1 cellular context compared by ENCODE assay signal in genomic region chr2:206561962-206562361, GRCh38.
A peak's percentile ranks its signal among the peaks of the same experiment; 100 is the strongest.
TF ChIP-seq lines count a peak whose summit lies in the region.

No MANE protein-coding gene starts in this region.

TF ChIP-seq in GM12878, 131 proteins besides CTCF, POLR2A, EP300 and RAD21 (continued from another document):
- TF ChIP-seq PRDM15 (CRISPR knock-in tag; IDR thresholded peaks at IDR 0.05) (no peak), RB1 (IDR thresholded peaks at IDR 0.05; ENCODE audit: borderline replicate concordance) (no peak), ATF7 (IDR thresholded peaks at IDR 0.05; ENCODE audit: low read depth) (no peak; the same call in 1 of the 2 replicates), ZBTB4 (CRISPR knock-in tag; IDR thresholded peaks at IDR 0.05) (no peak), BRCA1 (IDR thresholded peaks at IDR 0.05; ENCODE audit: low read depth, low read length) (no peak), RAD51 (IDR thresholded peaks at IDR 0.05) (no peak), FOXM1 (IDR thresholded peaks at IDR 0.05; ENCODE audit: low read depth, low read length) (no peak), TCF7 (IDR thresholded peaks at IDR 0.05; ENCODE audit: borderline replicate concordance) (no peak), EED (IDR thresholded peaks at IDR 0.05; ENCODE audit: low read depth) (no peak), BMI1 (IDR thresholded peaks at IDR 0.05; ENCODE audit: borderline replicate concordance) (no peak), HDAC2 (IDR thresholded peaks at IDR 0.05) (no peak), CHD2 (IDR thresholded peaks at IDR 0.05; ENCODE audit: borderline replicate concordance, low read depth, low read length) (no peak), ZNF24 (IDR thresholded peaks at IDR 0.05) (no peak), YBX1 (IDR thresholded peaks at IDR 0.05) (no peak), ATF2 (IDR thresholded peaks at IDR 0.05; ENCODE audit: low read length) (no peak), NFYA (IDR thresholded peaks at IDR 0.05; ENCODE audit: borderline replicate concordance, low read depth, low read length) (no peak), SMAD1 (IDR thresholded peaks at IDR 0.05; ENCODE audit: low read depth, partially characterized antibody) (no peak), RFX5 (IDR thresholded peaks at IDR 0.05; ENCODE audit: low read depth, low read length) (no peak), BCLAF1 (IDR thresholded peaks at IDR 0.05) (no peak), TCF3 (IDR thresholded peaks at IDR 0.05; ENCODE audit: borderline replicate concordance, insufficient read depth, low read depth, low read length) (no peak), BCL11A (IDR thresholded peaks at IDR 0.05; ENCODE audit: low read depth, low read length) (peak; percentile 67; the same call in 1 of the 2 replicates), PAX5 (IDR thresholded peaks at IDR 0.05; ENCODE audit: borderline replicate concordance, low read depth, low read length) (no peak), BHLHE40 (IDR thresholded peaks at IDR 0.05; ENCODE audit: borderline replicate concordance in 1 of 2, low read depth in 2 of 2, low read length in 1 of 2) (0 out of 4 replicates have a peak, but pooled peaks of 1 of the 2 experiments have one; percentile 19), MTA3 (IDR thresholded peaks at IDR 0.05; ENCODE audit: borderline replicate concordance, low read length) (no peak), MTA2 (IDR thresholded peaks at IDR 0.05; ENCODE audit: low read depth) (peak; percentile 98), E2F8 (IDR thresholded peaks at IDR 0.05; ENCODE audit: low read depth, partially characterized antibody) (no peak), RELB (IDR thresholded peaks at IDR 0.05; ENCODE audit: low read depth) (peak; percentile 75; the same call in 1 of the 2 replicates), TCF12 (IDR thresholded peaks at IDR 0.05; ENCODE audit: low read depth, low read length) (0 out of 2 replicates have a peak, but pooled peaks have one; percentile 16)
